ENCODE assay signal across 8 cellular contexts in genomic region chr7:1459512-1459892, GRCh38. TPM values are rescaled to one million over a fixed set of nuclear protein-coding genes. Genes with fewer than 3 reads are reported as not detected.
DNase-seq lines count a peak whose midpoint lies in the region; ATAC-seq, FAIRE-seq and TF ChIP-seq lines count a peak whose summit lies in the region.

No MANE protein-coding gene starts in this region.

- H3K27me3 Mint-ChIP-seq in mesothelial cell of epicardium (ENCODE audit: low read depth), result peaks cover 4% of the 10 kb centered on the region

- TF ChIP-seq CTCF in endothelial cell of umbilical vein (IDR thresholded peaks at IDR 0.05; ENCODE audit: extremely low read depth in 1 of 2, insufficient read depth in 1 of 2, low read depth in 1 of 2, low read length in 2 of 2) (no peak), mesothelial cell of epicardium (IDR thresholded peaks at IDR 0.05; ENCODE audit: unreplicated experiment) (no peak)

- peak; percentile 99 for FAIRE-seq in endothelial cell of umbilical vein (lab: Jason Lieb, UNC)

- H3K4me1 ChIP-seq in endothelial cell of umbilical vein (ENCODE audit: control insufficient read depth, extremely low read depth, insufficient read depth, low read length), result peaks cover 41% of the 10 kb centered on the region

- H3K4me2 ChIP-seq in endothelial cell of umbilical vein (ENCODE audit: insufficient read depth, low read length), result no peak overlapping the region

- H3K9me1 ChIP-seq in endothelial cell of umbilical vein (replicated peaks; ENCODE audit: control insufficient read depth, extremely low read depth, insufficient read depth, low read length), result no peaks in the 10 kb centered on the region

- H2AFZ ChIP-seq in endothelial cell of umbilical vein (ENCODE audit: low read depth, low read length), result no peak overlapping the region

- no peak for TF ChIP-seq POLR2A in endothelial cell of umbilical vein (IDR thresholded peaks at IDR 0.05; ENCODE audit: low read depth, low read length)

- no peaks in the 10 kb centered on the region for H3K36me3 Mint-ChIP-seq in mesothelial cell of epicardium

- H3K4me3 ChIP-seq in endothelial cell of umbilical vein (replicated peaks in 1 of 3; ENCODE audit: insufficient read depth in 1 of 3, low read depth in 1 of 3, low read length in 3 of 3), result peak overlapping the region in 1 of 3 experiments; percentile 81

- CTCF ChIA-PET in endothelial cell of umbilical vein (lab: Charles Lee), result interaction anchor here (7.9 kb wide), 1 partner anchor 15 kb away, joined by 65 read pairs; no protein-coding TSS in a partner anchor

- H3K9ac ChIP-seq in endothelial cell of umbilical vein (replicated peaks; ENCODE audit: extremely low read depth, insufficient read depth, low read length), result no peak overlapping the region

- peak; percentile 92 for ATAC-seq in GM21423 (IDR thresholded peaks at IDR 0.05; ENCODE audit: unreplicated experiment)

- H4K20me1 ChIP-seq in endothelial cell of umbilical vein (replicated peaks; ENCODE audit: control insufficient read depth, extremely low read depth, insufficient read depth, low read length), result no peaks in the 10 kb centered on the region

- no peak overlapping the region for H3K27ac ChIP-seq in endothelial cell of umbilical vein (ENCODE audit: insufficient read depth, low read depth, low read length)

- no peaks in the 10 kb centered on the region for H3K9me3 ChIP-seq in endothelial cell of umbilical vein (replicated peaks; ENCODE audit: control insufficient read depth, insufficient read depth, low read length)

- H3K36me3 ChIP-seq in endothelial cell of umbilical vein (ENCODE audit: control insufficient read depth in 2 of 2, extremely low read depth in 1 of 2, insufficient read depth in 2 of 2, low read length in 2 of 2), result no peaks in the 10 kb centered on the region

- intact Hi-C loops in endothelial cell of umbilical vein (cut with micrococcal nuclease), result loop anchor here (1.0 to 2.0 kb wide), 3 partner anchors 37 to 73 kb away; partner anchors contain the start of gene INTS1

- peaks cover 22% of the 10 kb centered on the region for H3K4me1 Mint-ChIP-seq in mesothelial cell of epicardium

- dilution Hi-C loops in endothelial cell of umbilical vein (cut with MboI; ENCODE audit: extremely low pct_ligation_motif_present, low sequenced_read_pairs), result no loop called here

- no peak overlapping the region for H3K4me3 Mint-ChIP-seq in mesothelial cell of epicardium

- no TSS peak for BruUV-seq in endothelial cell of umbilical vein (replicated peaks; lab: Mats Ljungman, UMichigan)

- H3K27ac Mint-ChIP-seq in mesothelial cell of epicardium, result no peak overlapping the region

- no peaks in the 10 kb centered on the region for H3K9me3 Mint-ChIP-seq in mesothelial cell of epicardium

- no peaks in the 10 kb centered on the region for H3K27me3 ChIP-seq in endothelial cell of umbilical vein (ENCODE audit: control insufficient read depth in 2 of 2, insufficient read depth in 2 of 2, low read length in 2 of 2)

- POLR2A ChIA-PET in endothelial cell of umbilical vein (lab: Charles Lee), result no interaction called here

- peaks cover 38% of the 10 kb centered on the region for H3K79me2 ChIP-seq in endothelial cell of umbilical vein (ENCODE audit: control insufficient read depth, insufficient read depth, low read length)

- DNase-seq in COLO668 (lab: John Stamatoyannopoulos, UW; ENCODE audit: unreplicated experiment) (peak; percentile 100), HT1080 (ENCODE audit: low read depth) (peak; percentile 87), NOMO-1 treated with DMSO at 0.1 percent for 48 hours (lab: John Stamatoyannopoulos, UW; ENCODE audit: unreplicated experiment) (peak; percentile 97), endothelial cell of umbilical vein (ENCODE audit: low read depth, low spot score) (peak; percentile 99), mesothelial cell of epicardium (ENCODE audit: low spot score in 2 of 2, unreplicated experiment in 2 of 2) (peak; percentile 99 to 100)
- DNase-seq in activated CD8-positive, alpha-beta memory T cell treated with anti-CD3 and anti-CD28 coated beads, Interleukin-2, amount 50 U/mL, for 4 hours, result peak; percentile 96
- peak; percentile 91 to 93 for DNase-seq in stimulated activated CD8-positive, alpha-beta memory T cell treated with anti-CD3 and anti-CD28 coated beads, Interleukin-15, amount 100 ng/mL, for 4 hours (ENCODE audit: low read depth in 2 of 2)

TF ChIP-seq in endothelial cell of umbilical vein, 7 proteins besides CTCF, POLR2A, EP300 and RAD21:
- TF ChIP-seq FOS (IDR thresholded peaks at IDR 0.05; ENCODE audit: borderline replicate concordance, insufficient read depth, low read length) (no peak), MYC (IDR thresholded peaks at IDR 0.05; ENCODE audit: low read depth, low read length) (no peak), GATA2 (IDR thresholded peaks at IDR 0.05; ENCODE audit: insufficient read depth, insufficient read length, low read depth, low read length) (no peak), POLR2AphosphoS5 (IDR thresholded peaks at IDR 0.05; ENCODE audit: insufficient read depth, low read depth, low read length) (no peak), EZH2 (IDR thresholded peaks at IDR 0.05; ENCODE audit: borderline replicate concordance, low read depth, low read length, severe bottlenecking) (no peak), MAX (IDR thresholded peaks at IDR 0.05; ENCODE audit: insufficient read depth, insufficient read length) (no peak), JUN (IDR thresholded peaks at IDR 0.05; ENCODE audit: borderline replicate concordance, insufficient read depth, insufficient read length, low read depth) (no peak)

RNA-seq across cellular contexts. Expression of gene MICALL2, which starts 0.2 kb away (rescaled TPM):
- 9.5 and 12.6 TPM in 2 replicates for total RNA-seq in HT1080 (2014; rRNA removed; shearing (Covaris generic))
- 3.7 and 5.0 TPM in 2 replicates for polyA plus RNA-seq in HT1080 (2015; cell fraction: cytosol; rRNA removed)
- 49.0 and 60.3 TPM in 2 replicates for polyA plus RNA-seq in HT1080 (2015; cell fraction: nucleus; rRNA removed)
- total RNA-seq in endothelial cell of umbilical vein (46.3 and 58.7 TPM in 2 replicates), mesothelial cell of epicardium (18.5 to 21.1 TPM (median 18.9 TPM) in 3 replicates)
- polyA plus RNA-seq in endothelial cell of umbilical vein, result 29.8 and 37.3 TPM in 2 replicates
- polyA plus RNA-seq in endothelial cell of umbilical vein (2011; cell fraction: cytosol; rRNA removed), result 7.5 and 14.2 TPM in 2 replicates
- 205 and 206 TPM in 2 replicates for polyA plus RNA-seq in endothelial cell of umbilical vein (2011; cell fraction: nucleus; rRNA removed)
- 15.0 and 21.0 TPM in 2 replicates for polyA plus RNA-seq in endothelial cell of umbilical vein (2012)
- 34.6 and 58.7 TPM in 2 replicates for polyA minus RNA-seq in endothelial cell of umbilical vein
- 7.1 TPM for polyA minus RNA-seq in endothelial cell of umbilical vein (2011; cell fraction: cytosol; rRNA and poly(A)+ RNA removed)
- polyA minus RNA-seq in endothelial cell of umbilical vein (2011; cell fraction: nucleus; rRNA and poly(A)+ RNA removed), result 39.3 and 58.9 TPM in 2 replicates

RNA-seq across cellular contexts. Expression of gene INTS1, which starts 44.7 kb away (rescaled TPM):
- total RNA-seq in HT1080 (2014; rRNA removed; shearing (Covaris generic)), result 72.9 and 82.4 TPM in 2 replicates
- polyA plus RNA-seq in HT1080 (2015; cell fraction: cytosol; rRNA removed), result 67.3 and 78.0 TPM in 2 replicates
- 253 and 258 TPM in 2 replicates for polyA plus RNA-seq in HT1080 (2015; cell fraction: nucleus; rRNA removed)
- total RNA-seq in endothelial cell of umbilical vein (114 and 116 TPM in 2 replicates), mesothelial cell of epicardium (141 to 163 TPM (median 149 TPM) in 3 replicates)
- polyA plus RNA-seq in endothelial cell of umbilical vein, result 57.8 and 86.5 TPM in 2 replicates
- polyA plus RNA-seq in endothelial cell of umbilical vein (2011; cell fraction: cytosol; rRNA removed), result 25.1 and 38.8 TPM in 2 replicates
- 99.5 and 107 TPM in 2 replicates for polyA plus RNA-seq in endothelial cell of umbilical vein (2011; cell fraction: nucleus; rRNA removed)
- polyA plus RNA-seq in endothelial cell of umbilical vein (2012), result 48.4 and 56.9 TPM in 2 replicates
- polyA minus RNA-seq in endothelial cell of umbilical vein, result 39.2 and 47.6 TPM in 2 replicates
- 50.1 TPM for polyA minus RNA-seq in endothelial cell of umbilical vein (2011; cell fraction: cytosol; rRNA and poly(A)+ RNA removed)
- 38.4 and 74.9 TPM in 2 replicates for polyA minus RNA-seq in endothelial cell of umbilical vein (2011; cell fraction: nucleus; rRNA and poly(A)+ RNA removed)
